Comparison of ENCODE assay signal across 8 cellular contexts in genomic region chr14:105487449-105487985, GRCh38. TPM values are rescaled to one million over a fixed set of nuclear protein-coding genes. Genes with fewer than 3 reads are reported as not detected.
A peak's percentile ranks its signal among the peaks of the same experiment; 100 is the strongest.
DNase-seq lines count a peak whose midpoint lies in the region; ATAC-seq, FAIRE-seq and TF ChIP-seq lines count a peak whose summit lies in the region.

No MANE protein-coding gene starts in this region.

- DNase-seq in PC-9 (peak in 1 of 2 experiments; percentile 55), K562 (ENCODE audit: extremely low read depth in 1 of 4, low spot score in 3 of 4) (peak in 1 of 4 experiments; percentile 31), aorta (peak in 1 of 2 donors; percentile 83), glutamatergic neuron (no peak), NCI-H2081 (lab: John Stamatoyannopoulos, UW) (no peak)

- peaks cover 15% of the 10 kb centered on the region; the same call in 1 of the 2 replicates for H3F3A ChIP-seq in PC-9 (ENCODE audit: insufficient read depth, low read depth)

- no peak overlapping the region for H3K27ac ChIP-seq in PC-9
- H3K27ac ChIP-seq in K562 (ENCODE audit: extremely low read depth, low read depth, low read length): no peak overlapping the region
- peak overlapping the region; percentile 7 to 33 for H3K27ac ChIP-seq in aorta (ENCODE audit: low read depth in 1 of 2, low read length in 2 of 2)

- H3K9me2 ChIP-seq in PC-9 (ENCODE audit: insufficient read depth): no peaks in the 10 kb centered on the region

- H4K20me1 ChIP-seq in PC-9 (ENCODE audit: insufficient read depth) (peaks cover 6% of the 10 kb centered on the region), K562 (replicated peaks; ENCODE audit: control insufficient read depth, insufficient read depth, low read length) (peaks cover 6% of the 10 kb centered on the region)

- TF ChIP-seq CTCF in PC-9 (conservative IDR thresholded peaks at IDR 0.05) (no peak), K562 (IDR thresholded peaks at IDR 0.05 in 2 of 3, conservative IDR thresholded peaks at IDR 0.05 in 1 of 3; ENCODE audit: insufficient read depth in 2 of 3, low read depth in 1 of 3, low read length in 3 of 3) (no peak), glutamatergic neuron (IDR thresholded peaks at IDR 0.05; ENCODE audit: partially characterized antibody, unreplicated experiment) (no peak)

- H3K4me3 Mint-ChIP-seq in glutamatergic neuron (ENCODE audit: unreplicated experiment): no peak overlapping the region

- WGBS in K562 (ENCODE audit: insufficient coverage, low coverage, missing lambda C conversion rate): 35% methylated on average over 7 of the region's 48 CpGs
- 2% methylated on average over 33 to 48 of the region's 48 CpGs for WGBS in aorta, 2 donors

- POLR2A ChIA-PET in PC-9 (lab: Charles Lee; ENCODE audit: unreplicated experiment): no interaction called here
- POLR2A ChIA-PET in K562 (lab: Yijun Ruan, JAX): no interaction called here

- H3K27me3 ChIP-seq in PC-9 (ENCODE audit: insufficient read depth, low read depth): no peaks in the 10 kb centered on the region
- H3K27me3 ChIP-seq in K562 (ENCODE audit: control insufficient read depth in 2 of 2, insufficient read depth in 2 of 2, low read length in 2 of 2): no peaks in the 10 kb centered on the region
- H3K27me3 ChIP-seq in mucosa of stomach (ENCODE audit: control insufficient read depth, insufficient read depth, low read length): no peaks in the 10 kb centered on the region
- H3K27me3 ChIP-seq in aorta (ENCODE audit: control insufficient read depth in 1 of 2, insufficient read depth in 2 of 2, low read length in 1 of 2): no peaks in the 10 kb centered on the region

- H3K9ac ChIP-seq in K562 (ENCODE audit: insufficient read depth in 1 of 2, low read depth in 2 of 2, low read length in 2 of 2) (peak overlapping the region in 1 of 2 experiments; percentile 26; a peak in 1 of 4 replicates), mucosa of stomach (ENCODE audit: low read length) (peak overlapping the region; percentile 80)

- peak overlapping the region; percentile 53; the same call in 1 of the 2 replicates for H3K4me3 ChIP-seq in GM08714 (ENCODE audit: low read length)
- H3K4me3 ChIP-seq in PC-9: peak overlapping the region; percentile 50
- no peak overlapping the region for H3K4me3 ChIP-seq in K562
- H3K4me3 ChIP-seq in mucosa of stomach (ENCODE audit: low read length): peak overlapping the region; percentile 80
- peak overlapping the region; percentile 14 to 27 for H3K4me3 ChIP-seq in aorta (ENCODE audit: low read length in 2 of 2)

- no peaks in the 10 kb centered on the region for H3K9me1 ChIP-seq in K562 (ENCODE audit: control insufficient read depth, insufficient read depth, low read length)

- peak overlapping the region; percentile 73 for H2AFZ ChIP-seq in PC-9
- no peak overlapping the region for H2AFZ ChIP-seq in K562 (ENCODE audit: low read depth, low read length)

- TSS peak; percentile 30 for BruUV-seq in PC-9 (replicated peaks; lab: Mats Ljungman, UMichigan)
- BruUV-seq in K562 (replicated peaks; lab: Mats Ljungman, UMichigan): no TSS peak

- peak overlapping the region; percentile 76 for H3K4me2 ChIP-seq in PC-9
- no peak overlapping the region for H3K4me2 ChIP-seq in K562 (ENCODE audit: insufficient read depth, low read length)

- no peak overlapping the region for H3K27ac Mint-ChIP-seq in glutamatergic neuron (ENCODE audit: unreplicated experiment)

- ATAC-seq in K562: no peak
- no peak for ATAC-seq in aorta (ENCODE audit: low FRiP score)
- ATAC-seq in GM21619 (IDR thresholded peaks at IDR 0.05; ENCODE audit: unreplicated experiment): no peak

- H3K79me2 ChIP-seq in PC-9 (ENCODE audit: low read depth): 0 out of 2 replicates have a peak, but pooled peaks cover 5% of the 10 kb centered on the region
- H3K79me2 ChIP-seq in K562 (ENCODE audit: control insufficient read depth, insufficient read depth, low read length): peaks cover 5% of the 10 kb centered on the region; the same call in 2 of the 3 replicates

- H3K27me3 Mint-ChIP-seq in glutamatergic neuron (ENCODE audit: unreplicated experiment): peaks cover 21% of the 10 kb centered on the region

- no peaks in the 10 kb centered on the region for H3K36me3 ChIP-seq in PC-9 (ENCODE audit: low read depth)
- H3K36me3 ChIP-seq in K562 (ENCODE audit: control insufficient read depth, insufficient read depth, low read length): peaks cover under 1% of the 10 kb centered on the region; the same call in 1 of the 3 replicates
- H3K36me3 ChIP-seq in mucosa of stomach (ENCODE audit: control insufficient read depth, insufficient read depth, low read length): no peaks in the 10 kb centered on the region
- H3K36me3 ChIP-seq in aorta (ENCODE audit: control insufficient read depth in 1 of 2, insufficient read depth in 2 of 2, low read length in 1 of 2): no peaks in the 10 kb centered on the region

- H3K9me3 Mint-ChIP-seq in glutamatergic neuron (ENCODE audit: unreplicated experiment): peaks cover 5% of the 10 kb centered on the region

- no peak for TF ChIP-seq EP300 in K562 (IDR thresholded peaks at IDR 0.05; ENCODE audit: low read length)

- H3K4me1 Mint-ChIP-seq in glutamatergic neuron (ENCODE audit: low read depth, unreplicated experiment): peaks cover 4% of the 10 kb centered on the region

- H3K36me3 Mint-ChIP-seq in glutamatergic neuron (ENCODE audit: unreplicated experiment): no peaks in the 10 kb centered on the region

- intact Hi-C loops in PC-9 (cut with micrococcal nuclease; ENCODE audit: unreplicated experiment) (no loop called here), K562 (cut with micrococcal nuclease) (loop anchor here (5.0 kb wide), 1 partner anchor 40 kb away; no protein-coding TSS in a partner anchor), aorta (cut with DNase I) (loop anchor here (10.0 kb wide), 2 partner anchors 393 to 1763 kb away; no protein-coding TSS in a partner anchor)

- FAIRE-seq in K562 (lab: Jason Lieb, UNC): no peak

- in situ Hi-C loops in K562 (cut with MboI): loop anchor here (5.0 kb wide), 1 partner anchor 115 kb away; no protein-coding TSS in a partner anchor

- CTCF ChIA-PET in PC-9 (lab: Charles Lee) (no interaction called here), K562 (lab: Yijun Ruan, JAX; ENCODE audit: low intra/inter-chr PET ratio) (no interaction called here)

- peaks cover 39% of the 10 kb centered on the region for H3K4me1 ChIP-seq in PC-9 (replicated peaks; ENCODE audit: insufficient read depth)
- peaks cover 6 to 89% of the 10 kb centered on the region in 2 experiments for H3K4me1 ChIP-seq in K562 (replicated peaks in 1 of 2; ENCODE audit: control insufficient read depth in 2 of 2, insufficient read depth in 2 of 2, low read length in 2 of 2)
- peaks cover 72% of the 10 kb centered on the region for H3K4me1 ChIP-seq in mucosa of stomach (ENCODE audit: control insufficient read depth, insufficient read depth, low read length)
- no peaks in the 10 kb centered on the region for H3K4me1 ChIP-seq in aorta (ENCODE audit: control insufficient read depth in 1 of 2, insufficient read depth in 2 of 2, low read length in 2 of 2)

- no peak for TF ChIP-seq POLR2A in K562 (conservative IDR thresholded peaks at IDR 0.05)

- H3K9me3 ChIP-seq in PC-9 (ENCODE audit: insufficient read depth, low read depth) (no peaks in the 10 kb centered on the region), K562 (replicated peaks; ENCODE audit: control insufficient read depth, insufficient read depth, low read depth, low read length) (no peaks in the 10 kb centered on the region), mucosa of stomach (ENCODE audit: control insufficient read depth, low read length) (no peaks in the 10 kb centered on the region), aorta (ENCODE audit: control insufficient read depth, low read length) (no peaks in the 10 kb centered on the region)

- TF ChIP-seq RAD21 in K562 (CRISPR knock-in tag; conservative IDR thresholded peaks at IDR 0.05 in 1 of 2, IDR thresholded peaks at IDR 0.05 in 1 of 2): no peak

RNA-seq across cellular contexts. Expression of gene CRIP1, which starts 0.8 kb away (rescaled TPM):
- total RNA-seq in PC-9 (2021) (296 and 374 TPM in 2 replicates), K562 (2014; rRNA removed) (not detected in 2 replicates), K562 (2014; rRNA removed; fragmentation: Illumina TruSeq; extraction: Trizol) (not detected in 2 replicates), K562 (2015; rRNA removed; fragmentation: Illumina TruSeq; extraction: Trizol) (not detected in 2 replicates), K562 (2021) (0.58 and 0.98 TPM in 2 replicates), aorta (100 to 1,000 TPM; 229 to 236 TPM), glutamatergic neuron (ENCODE audit: unreplicated experiment) (49.3 TPM)
- total RNA-seq in K562 (2011; cell fraction: chromatin; rRNA removed; ENCODE audit: low replicate concordance): not detected in 2 replicates
- total RNA-seq in K562 (2011; cell fraction: nucleolus; rRNA removed): not detected in 2 replicates
- total RNA-seq in K562 (2011; cell fraction: nucleoplasm; rRNA removed): 0.29 TPM in 1 of 2 replicates, not detected in the other
- polyA plus RNA-seq in K562 (2011; rRNA removed) (0.14 and 0.23 TPM in 2 replicates), K562 (2014; fragmentation: Illumina TruSeq; extraction: Trizol) (not detected in 2 replicates), K562 (2014; fragmentation: Nextera tagmentation; extraction: Ambion mirVana) (not detected), K562 (2014; rRNA removed) (0.11 TPM in 1 of 2 replicates, not detected in the other), aorta (1,000 to 10,000 TPM in 1 of 2 donors, 100 to 1,000 TPM in 1; 740 to 1,123 TPM)
- 0.31 and 0.46 TPM in 2 replicates for polyA plus RNA-seq in K562 (2011; cell fraction: cytosol; rRNA removed)
- 0.21 and 1.1 TPM in 2 replicates for polyA plus RNA-seq in K562 (2011; cell fraction: nucleus; rRNA removed)
- 0.72 TPM in 1 of 2 replicates, not detected in the other for polyA plus RNA-seq in K562 (2012)
- not detected in 2 replicates for polyA minus RNA-seq in K562 (2011; rRNA and poly(A)+ RNA removed)
- polyA minus RNA-seq in K562 (2011; cell fraction: cytosol; rRNA and poly(A)+ RNA removed): 3.2 and 9.9 TPM in 2 replicates
- 0.78 and 1.5 TPM in 2 replicates for polyA minus RNA-seq in K562 (2011; cell fraction: nucleus; rRNA and poly(A)+ RNA removed)

RNA-seq across cellular contexts. Expression of gene TEDC1, which starts 3.5 kb away (rescaled TPM):
- total RNA-seq in PC-9 (2021) (21.2 and 31.9 TPM in 2 replicates), K562 (2014; rRNA removed) (26.4 and 28.3 TPM in 2 replicates), K562 (2014; rRNA removed; fragmentation: Illumina TruSeq; extraction: Trizol) (0.64 and 0.84 TPM in 2 replicates), K562 (2015; rRNA removed; fragmentation: Illumina TruSeq; extraction: Trizol) (6.6 and 8.8 TPM in 2 replicates), K562 (2021) (20.1 and 25.7 TPM in 2 replicates), aorta (10 to 100 TPM in 1 of 2 donors, 1 to 10 TPM in 1; 8.6 to 30.5 TPM), glutamatergic neuron (ENCODE audit: unreplicated experiment) (13.8 TPM)
- 5.0 and 22.4 TPM in 2 replicates for total RNA-seq in K562 (2011; cell fraction: chromatin; rRNA removed; ENCODE audit: low replicate concordance)
- total RNA-seq in K562 (2011; cell fraction: nucleolus; rRNA removed): 19.2 and 23.0 TPM in 2 replicates
- total RNA-seq in K562 (2011; cell fraction: nucleoplasm; rRNA removed): 7.6 and 10.1 TPM in 2 replicates
- polyA plus RNA-seq in K562 (2011; rRNA removed) (5.9 and 6.6 TPM in 2 replicates), K562 (2014; fragmentation: Illumina TruSeq; extraction: Trizol) (1.2 and 6.8 TPM in 2 replicates), K562 (2014; fragmentation: Nextera tagmentation; extraction: Ambion mirVana) (under 1 TPM; 0.21 to 0.25 TPM), K562 (2014; rRNA removed) (18.9 and 19.4 TPM in 2 replicates), aorta (10 to 100 TPM in 1 of 2 donors, 1 to 10 TPM in 1; 9.6 to 33.8 TPM)
- 7.3 and 21.3 TPM in 2 replicates for polyA plus RNA-seq in K562 (2011; cell fraction: cytosol; rRNA removed)
- 19.1 and 36.6 TPM in 2 replicates for polyA plus RNA-seq in K562 (2011; cell fraction: nucleus; rRNA removed)
- 12.3 and 15.1 TPM in 2 replicates for polyA plus RNA-seq in K562 (2012)
- 0.99 and 1.6 TPM in 2 replicates for polyA minus RNA-seq in K562 (2011; rRNA and poly(A)+ RNA removed)
- polyA minus RNA-seq in K562 (2011; cell fraction: cytosol; rRNA and poly(A)+ RNA removed): 7.5 and 8.6 TPM in 2 replicates
- 10.3 and 11.8 TPM in 2 replicates for polyA minus RNA-seq in K562 (2011; cell fraction: nucleus; rRNA and poly(A)+ RNA removed)

RNA-seq across cellular contexts. Expression of gene CRIP2, which starts 12.9 kb away (rescaled TPM):
- 42.5 and 50.2 TPM in 2 replicates for total RNA-seq in PC-9 (2021)
- total RNA-seq in K562 (2011; cell fraction: chromatin; rRNA removed; ENCODE audit: low replicate concordance): 2.6 TPM in 1 of 2 replicates, not detected in the other
- 0.53 and 1.7 TPM in 2 replicates for total RNA-seq in K562 (2011; cell fraction: nucleolus; rRNA removed)
- 1.2 and 1.5 TPM in 2 replicates for total RNA-seq in K562 (2011; cell fraction: nucleoplasm; rRNA removed)
- total RNA-seq in K562 (2014; rRNA removed): 1.7 and 2.0 TPM in 2 replicates
- not detected in 2 replicates for total RNA-seq in K562 (2014; rRNA removed; fragmentation: Illumina TruSeq; extraction: Trizol)
- 0.33 and 0.34 TPM in 2 replicates for total RNA-seq in K562 (2015; rRNA removed; fragmentation: Illumina TruSeq; extraction: Trizol)
- total RNA-seq in K562 (2021): 1.2 and 1.7 TPM in 2 replicates
- polyA plus RNA-seq in K562 (2011; rRNA removed): 1.0 and 2.2 TPM in 2 replicates
- 4.4 and 9.0 TPM in 2 replicates for polyA plus RNA-seq in K562 (2011; cell fraction: cytosol; rRNA removed)
- 4.8 and 11.0 TPM in 2 replicates for polyA plus RNA-seq in K562 (2011; cell fraction: nucleus; rRNA removed)
- 1.4 and 1.9 TPM in 2 replicates for polyA plus RNA-seq in K562 (2012)
- 0.18 and 0.51 TPM in 2 replicates for polyA plus RNA-seq in K562 (2014; fragmentation: Illumina TruSeq; extraction: Trizol)
- under 1 TPM; 0.25 to 0.27 TPM for polyA plus RNA-seq in K562 (2014; fragmentation: Nextera tagmentation; extraction: Ambion mirVana)
- 0.16 and 1.2 TPM in 2 replicates for polyA plus RNA-seq in K562 (2014; rRNA removed)
- 0.39 TPM in 1 of 2 replicates, not detected in the other for polyA minus RNA-seq in K562 (2011; rRNA and poly(A)+ RNA removed)
- 1.2 and 2.0 TPM in 2 replicates for polyA minus RNA-seq in K562 (2011; cell fraction: cytosol; rRNA and poly(A)+ RNA removed)
- 0.67 and 0.94 TPM in 2 replicates for polyA minus RNA-seq in K562 (2011; cell fraction: nucleus; rRNA and poly(A)+ RNA removed)
- total RNA-seq in aorta: 100 to 1,000 TPM; 267 to 352 TPM
- polyA plus RNA-seq in aorta: 100 to 1,000 TPM; 432 to 698 TPM
- 78.5 TPM for total RNA-seq in glutamatergic neuron (ENCODE audit: unreplicated experiment)

RNA-seq across cellular contexts. Expression of gene TMEM121, which starts 38.9 kb away (rescaled TPM):
- total RNA-seq in PC-9 (2021) (1.0 and 1.1 TPM in 2 replicates), K562 (2014; rRNA removed) (0.36 TPM in 1 of 2 replicates, not detected in the other), K562 (2014; rRNA removed; fragmentation: Illumina TruSeq; extraction: Trizol) (not detected in 2 replicates), K562 (2015; rRNA removed; fragmentation: Illumina TruSeq; extraction: Trizol) (not detected in 2 replicates), K562 (2021) (0.31 TPM in 1 of 2 replicates, not detected in the other), aorta (1 to 10 TPM; 1.9 to 7.5 TPM), glutamatergic neuron (ENCODE audit: unreplicated experiment) (2.7 TPM)
- not detected in 2 replicates for total RNA-seq in K562 (2011; cell fraction: chromatin; rRNA removed; ENCODE audit: low replicate concordance)
- 0.39 TPM in 1 of 2 replicates, not detected in the other for total RNA-seq in K562 (2011; cell fraction: nucleolus; rRNA removed)
- total RNA-seq in K562 (2011; cell fraction: nucleoplasm; rRNA removed): not detected in 2 replicates
- polyA plus RNA-seq in K562 (2011; rRNA removed) (0.09 TPM in 1 of 2 replicates, not detected in the other), K562 (2014; fragmentation: Illumina TruSeq; extraction: Trizol) (not detected in 2 replicates), K562 (2014; fragmentation: Nextera tagmentation; extraction: Ambion mirVana) (not detected), K562 (2014; rRNA removed) (not detected in 2 replicates), aorta (1 to 10 TPM in 1 of 2 donors, under 1 TPM in 1; 0.75 to 4.2 TPM)
- polyA plus RNA-seq in K562 (2011; cell fraction: cytosol; rRNA removed): 0.04 and 0.55 TPM in 2 replicates
- 0.13 TPM in 1 of 2 replicates, not detected in the other for polyA plus RNA-seq in K562 (2011; cell fraction: nucleus; rRNA removed)
- 0.12 TPM in 1 of 2 replicates, not detected in the other for polyA plus RNA-seq in K562 (2012)
- not detected in 2 replicates for polyA minus RNA-seq in K562 (2011; rRNA and poly(A)+ RNA removed)
- not detected in 2 replicates for polyA minus RNA-seq in K562 (2011; cell fraction: cytosol; rRNA and poly(A)+ RNA removed)
- polyA minus RNA-seq in K562 (2011; cell fraction: nucleus; rRNA and poly(A)+ RNA removed): 0.33 and 0.40 TPM in 2 replicates

Comparison
In these comparisons a context has a peak if more than half of its experiments do, and no peak if none do; other contexts are left out.
1. H3K27ac ChIP-seq: peak in aorta (2 of 2); none in PC-9 (single experiment) and K562 (single experiment).
2. RNA of gene CRIP1, which starts 0.8 kb away (total RNA-seq): 296 to 374 TPM in PC-9, 229 to 236 TPM in aorta and 49.3 TPM in glutamatergic neuron (single experiment); 0.29 to 0.98 TPM in K562; every median in the first group is over 10 times any median in the second.
3. RNA of gene CRIP2, which starts 12.9 kb away (total RNA-seq): 267 to 352 TPM in aorta, 78.5 TPM in glutamatergic neuron (single experiment) and 42.5 to 50.2 TPM in PC-9; 0.33 to 2.6 TPM in K562; every median in the first group is over 10 times any median in the second.